ENCODE assay signal across 24 cellular contexts in the genomic region with DNA sequence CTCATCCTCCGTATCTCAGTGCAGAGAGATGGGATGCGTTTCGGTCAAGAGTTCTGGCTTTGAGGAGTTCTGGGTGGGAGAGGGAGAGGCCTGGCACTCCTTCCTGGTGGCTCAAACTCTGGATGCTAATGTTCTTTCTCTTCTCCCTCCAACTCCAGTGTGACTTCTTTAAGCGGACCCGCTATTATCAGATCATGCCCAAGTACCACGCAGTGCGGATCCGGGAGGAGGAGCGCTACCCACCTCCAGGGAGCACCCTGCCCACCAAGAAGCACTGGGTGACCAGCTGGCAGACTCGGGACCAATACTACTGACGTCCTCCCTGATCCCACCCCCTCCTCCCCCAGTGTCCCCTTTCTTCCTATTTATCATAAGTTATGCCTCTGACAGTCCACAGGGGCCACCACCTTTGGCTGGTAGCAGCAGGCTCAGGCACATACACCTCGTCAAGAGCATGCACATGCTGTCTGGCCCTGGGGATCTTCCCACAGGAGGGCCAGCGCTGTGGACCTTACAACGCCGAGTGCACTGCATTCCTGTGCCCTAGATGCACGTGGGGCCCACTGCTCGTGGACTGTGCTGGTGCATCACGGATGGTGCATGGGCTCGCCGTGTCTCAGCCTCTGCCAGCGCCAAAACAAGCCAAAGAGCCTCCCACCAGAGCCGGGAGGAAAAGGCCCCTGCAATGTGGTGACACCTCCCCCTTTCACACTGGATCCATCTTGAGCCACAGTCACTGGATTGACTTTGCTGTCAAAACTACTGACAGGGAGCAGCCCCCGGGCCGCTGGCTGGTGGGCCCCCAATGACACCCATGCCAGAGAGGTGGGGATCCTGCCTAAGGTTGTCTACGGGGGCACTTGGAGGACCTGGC. TPM values are rescaled to one million over a fixed set of nuclear protein-coding genes. Genes with fewer than 3 reads are reported as not detected.
"Had no signal": no experiment of that assay in that cellular context is flagged by ENCODE, and none has a peak within 500 bp of the region (broad histone marks: within the 10 kb centered on the region; RNA-seq: fewer than 3 reads in every experiment).

No MANE protein-coding gene starts in this region.

- H3K27ac Mint-ChIP-seq: activated CD4-positive, alpha-beta memory T cell treated with anti-CD3 and anti-CD28 coated beads for 36 hours; activated CD4-positive, alpha-beta T cell treated with anti-CD3 and anti-CD28 coated beads, Interleukin-2, amount 10 ng/mL, durations not matched to agents 7 days and 5 days; activated naive CD4-positive, alpha-beta T cell treated with anti-CD3 and anti-CD28 coated beads, Interleukin-2, amount 10 ng/mL, durations not matched to agents 7 days and 5 days; activated naive CD8-positive, alpha-beta T cell treated with anti-CD3 and anti-CD28 coated beads for 36 hours; activated T-helper 17 cell treated with anti-CD3 and anti-CD28 coated beads, Interleukin-2, amount 50 U/mL, for 72 hours; T-cell had no signal

- H3K9me3 Mint-ChIP-seq: activated CD4-positive, alpha-beta memory T cell treated with anti-CD3 and anti-CD28 coated beads for 36 hours; activated CD4-positive, alpha-beta T cell treated with anti-CD3 and anti-CD28 coated beads, Interleukin-2, amount 10 ng/mL, durations not matched to agents 7 days and 5 days; activated naive CD4-positive, alpha-beta T cell treated with anti-CD3 and anti-CD28 coated beads, Interleukin-2, amount 10 ng/mL, durations not matched to agents 7 days and 5 days; activated naive CD8-positive, alpha-beta T cell treated with anti-CD3 and anti-CD28 coated beads for 36 hours; activated T-helper 17 cell treated with anti-CD3 and anti-CD28 coated beads, Interleukin-2, amount 50 U/mL, for 72 hours; T-cell had no signal

- H3K27me3 Mint-ChIP-seq: activated CD4-positive, alpha-beta memory T cell treated with anti-CD3 and anti-CD28 coated beads for 36 hours; activated naive CD8-positive, alpha-beta T cell treated with anti-CD3 and anti-CD28 coated beads for 36 hours; activated T-helper 17 cell treated with anti-CD3 and anti-CD28 coated beads, Interleukin-2, amount 50 U/mL, for 72 hours; T-cell had no signal

- H3K4me3 Mint-ChIP-seq: activated CD4-positive, alpha-beta memory T cell treated with anti-CD3 and anti-CD28 coated beads for 36 hours; activated CD4-positive, alpha-beta T cell treated with anti-CD3 and anti-CD28 coated beads, Interleukin-2, amount 10 ng/mL, durations not matched to agents 7 days and 5 days; activated naive CD4-positive, alpha-beta T cell treated with anti-CD3 and anti-CD28 coated beads, Interleukin-2, amount 10 ng/mL, durations not matched to agents 7 days and 5 days; activated naive CD8-positive, alpha-beta T cell treated with anti-CD3 and anti-CD28 coated beads for 36 hours; activated T-helper 17 cell treated with anti-CD3 and anti-CD28 coated beads, Interleukin-2, amount 50 U/mL, for 72 hours; T-cell had no signal

- ATAC-seq: activated T-helper 17 cell treated with anti-CD3 and anti-CD28 coated beads, Interleukin-2, amount 50 U/mL, for 72 hours; T-cell had no signal

- H3K36me3 Mint-ChIP-seq: activated naive CD4-positive, alpha-beta T cell treated with anti-CD3 and anti-CD28 coated beads, Interleukin-2, amount 10 ng/mL, durations not matched to agents 7 days and 5 days; activated naive CD8-positive, alpha-beta T cell treated with anti-CD3 and anti-CD28 coated beads for 36 hours; T-cell had no signal

- H3K27ac ChIP-seq: VCaP had no signal

- H3K4me1 Mint-ChIP-seq: activated naive CD8-positive, alpha-beta T cell treated with anti-CD3 and anti-CD28 coated beads for 36 hours; activated T-helper 17 cell treated with anti-CD3 and anti-CD28 coated beads, Interleukin-2, amount 50 U/mL, for 72 hours had no signal

- DNase-seq: activated CD4-positive, alpha-beta memory T cell treated with anti-CD3 and anti-CD28 coated beads for 36 hours; activated CD4-positive, alpha-beta T cell treated with anti-CD3 and anti-CD28 coated beads, Interleukin-2, amount 10 ng/mL, durations not matched to agents 7 days and 5 days; activated CD4-positive, CD25-positive, alpha-beta regulatory T cell; activated gamma-delta T cell; activated naive CD4-positive, alpha-beta T cell treated with anti-CD3 and anti-CD28 coated beads, Interleukin-2, amount 10 ng/mL, durations not matched to agents 7 days and 5 days; activated naive CD8-positive, alpha-beta T cell treated with anti-CD3 and anti-CD28 coated beads for 36 hours; activated T-cell treated with anti-CD3 and anti-CD28 coated beads for 4 hours; activated T-cell treated with anti-CD3 and anti-CD28 coated beads, Interleukin-2, amount 50 U/mL, for 48 hours; cerebellar nuclear complex; Kasumi-1; KBM-7; NCI-H1048; NCI-H146; NCI-H1930; NCI-H2107; NCI-H2171 treated with DMSO at 0.1 percent for 48 hours; NCI-H226; NCI-H526 treated with DMSO at 0.1 percent for 48 hours; NCI-H82; SIG-M5; T-cell had no signal

RNA-seq across cellular contexts. Expression of gene SAMD14, which starts 40.8 kb away (rescaled TPM):
- total RNA-seq: NCI-H460 had no signal
